ENCODE assay signal across 11 cellular contexts in genomic region chr21:44354775-44355771, GRCh38. TPM values are rescaled to one million over a fixed set of nuclear protein-coding genes. Genes with fewer than 3 reads are reported as not detected.
A peak's percentile ranks its signal among the peaks of the same experiment; 100 is the strongest.
DNase-seq lines count a peak whose midpoint lies in the region; ATAC-seq and TF ChIP-seq lines count a peak whose summit lies in the region.
"Had no signal": no experiment of that assay in that cellular context is flagged by ENCODE, and none has a peak within 500 bp of the region (broad histone marks: within the 10 kb centered on the region; RNA-seq: fewer than 3 reads in every experiment).

No MANE protein-coding gene starts in this region.

- intact Hi-C loops in esophagus squamous epithelium (cut with DNase I) = no loop called here

- H3K27ac Mint-ChIP-seq in T-helper 17 cell (peak overlapping the region; percentile 90), memory B cell (peak overlapping the region; percentile 70)

- H3K4me3 ChIP-seq in esophagus squamous epithelium = peak overlapping the region in 1 of 4 donors; percentile 2

- peak; percentile 46 for DNase-seq in CD1c-positive myeloid dendritic cell (ENCODE audit: extremely low spot score)
- DNase-seq in T-helper 17 cell = no peak
- DNase-seq in memory B cell (ENCODE audit: low spot score in 2 of 2) = no peak
- DNase-seq in SK-N-DZ (ENCODE audit: low spot score) = no peak
- DNase-seq in NCI-H2081 treated with DMSO at 0.1 percent for 48 hours (lab: John Stamatoyannopoulos, UW) = no peak
- DNase-seq in NCI-H187 (lab: John Stamatoyannopoulos, UW) = no peak
- DNase-seq in esophagus squamous epithelium (lab: John Stamatoyannopoulos, UW) = no peak
- DNase-seq: activated CD4-positive, CD25-positive, alpha-beta regulatory T cell treated with anti-CD3 and anti-CD28 coated beads, Interleukin-2, amount 50 U/mL, for 72 hours; NCI-H1092 treated with DMSO at 0.1 percent for 48 hours had no signal

- H3K9me3 ChIP-seq in T-helper 17 cell (ENCODE audit: control insufficient read depth, low read length, poor library complexity, severe bottlenecking) (no peaks in the 10 kb centered on the region), esophagus squamous epithelium (no peaks in the 10 kb centered on the region)

- ATAC-seq in T-helper 17 cell = no peak
- ATAC-seq in memory B cell (ENCODE audit: low read depth) = peak; percentile 50
- ATAC-seq: Panc1 had no signal

- no peaks in the 10 kb centered on the region for H3K36me3 ChIP-seq in esophagus squamous epithelium

- peaks cover 3% of the 10 kb centered on the region for H3K36me3 Mint-ChIP-seq in T-helper 17 cell (ENCODE audit: low read depth)
- no peaks in the 10 kb centered on the region for H3K36me3 Mint-ChIP-seq in memory B cell

- H3K4me3 Mint-ChIP-seq in T-helper 17 cell = peak overlapping the region; percentile 93
- peak overlapping the region; percentile 85 for H3K4me3 Mint-ChIP-seq in memory B cell

- H3K27ac ChIP-seq in esophagus squamous epithelium = peak overlapping the region in 1 of 4 donors; percentile 79

- H3K27me3 Mint-ChIP-seq in T-helper 17 cell = no peaks in the 10 kb centered on the region
- H3K27me3 Mint-ChIP-seq in memory B cell = no peaks in the 10 kb centered on the region

- TF ChIP-seq POLR2A in GM19099 (IDR thresholded peaks at IDR 0.05; ENCODE audit: extremely low read depth, insufficient read length, low read depth) = peak; percentile 16
- TF ChIP-seq POLR2A in esophagus squamous epithelium (IDR thresholded peaks at IDR 0.05) = no peak

- peaks cover 0 to 40% (median 3%) of the 10 kb centered on the region in 4 donors for H3K27me3 ChIP-seq in esophagus squamous epithelium

- no peak for TF ChIP-seq CTCF in esophagus squamous epithelium (IDR thresholded peaks at IDR 0.05)

- H3K4me1 Mint-ChIP-seq in T-helper 17 cell = peaks cover 38% of the 10 kb centered on the region
- peaks cover 33% of the 10 kb centered on the region for H3K4me1 Mint-ChIP-seq in memory B cell

- no peaks in the 10 kb centered on the region for H3K9me3 Mint-ChIP-seq in memory B cell

- peaks cover 0 to 13% (median 9%) of the 10 kb centered on the region in 3 donors for H3K4me1 ChIP-seq in esophagus squamous epithelium

- WGBS in esophagus squamous epithelium, 2 donors = 73 to 76% methylated on average over 9 to 10 of the region's 24 CpGs

RNA-seq across cellular contexts. Expression of gene TRPM2, which starts 1.7 kb away (rescaled TPM):
- total RNA-seq in T-helper 17 cell (10 to 100 TPM in 1 of 2 donors, 1 to 10 TPM in 1; 2.7 to 26.1 TPM), esophagus squamous epithelium (1 to 10 TPM in 3 of 4 donors, under 1 TPM in 1; 0.40 to 6.9 (median 2.5) TPM)
- 2.5 and 2.7 TPM in 2 replicates for polyA plus RNA-seq in SK-N-DZ (2014; cell fraction: cytosol; rRNA removed)
- polyA plus RNA-seq in SK-N-DZ (2014; cell fraction: nucleus; rRNA removed) = 0.35 and 4.2 TPM in 2 replicates

RNA-seq across cellular contexts. Expression of gene CFAP410, which starts 15.9 kb away (rescaled TPM):
- total RNA-seq in T-helper 17 cell = 10 to 100 TPM; 48.0 to 54.2 TPM
- polyA plus RNA-seq in SK-N-DZ (2014; cell fraction: cytosol; rRNA removed) = 15.8 and 18.8 TPM in 2 replicates
- 22.7 and 35.3 TPM in 2 replicates for polyA plus RNA-seq in SK-N-DZ (2014; cell fraction: nucleus; rRNA removed)
- 10 to 100 TPM in 2 of 4 donors, 1 to 10 TPM in 2; 7.9 to 21.8 (median 13.7) TPM for total RNA-seq in esophagus squamous epithelium

RNA-seq across cellular contexts. Expression of gene PFKL, which starts 55.2 kb away (rescaled TPM):
- 100 to 1,000 TPM; 132 to 176 TPM for total RNA-seq in T-helper 17 cell
- 40.2 and 42.5 TPM in 2 replicates for polyA plus RNA-seq in SK-N-DZ (2014; cell fraction: cytosol; rRNA removed)
- polyA plus RNA-seq in SK-N-DZ (2014; cell fraction: nucleus; rRNA removed) = 86.9 and 91.8 TPM in 2 replicates
- total RNA-seq in esophagus squamous epithelium = 100 to 1,000 TPM in 1 of 4 donors, 10 to 100 TPM in 3; 81.3 to 135 (median 94.6) TPM
